8 cellular contexts compared by ENCODE assay signal in the genomic region with DNA sequence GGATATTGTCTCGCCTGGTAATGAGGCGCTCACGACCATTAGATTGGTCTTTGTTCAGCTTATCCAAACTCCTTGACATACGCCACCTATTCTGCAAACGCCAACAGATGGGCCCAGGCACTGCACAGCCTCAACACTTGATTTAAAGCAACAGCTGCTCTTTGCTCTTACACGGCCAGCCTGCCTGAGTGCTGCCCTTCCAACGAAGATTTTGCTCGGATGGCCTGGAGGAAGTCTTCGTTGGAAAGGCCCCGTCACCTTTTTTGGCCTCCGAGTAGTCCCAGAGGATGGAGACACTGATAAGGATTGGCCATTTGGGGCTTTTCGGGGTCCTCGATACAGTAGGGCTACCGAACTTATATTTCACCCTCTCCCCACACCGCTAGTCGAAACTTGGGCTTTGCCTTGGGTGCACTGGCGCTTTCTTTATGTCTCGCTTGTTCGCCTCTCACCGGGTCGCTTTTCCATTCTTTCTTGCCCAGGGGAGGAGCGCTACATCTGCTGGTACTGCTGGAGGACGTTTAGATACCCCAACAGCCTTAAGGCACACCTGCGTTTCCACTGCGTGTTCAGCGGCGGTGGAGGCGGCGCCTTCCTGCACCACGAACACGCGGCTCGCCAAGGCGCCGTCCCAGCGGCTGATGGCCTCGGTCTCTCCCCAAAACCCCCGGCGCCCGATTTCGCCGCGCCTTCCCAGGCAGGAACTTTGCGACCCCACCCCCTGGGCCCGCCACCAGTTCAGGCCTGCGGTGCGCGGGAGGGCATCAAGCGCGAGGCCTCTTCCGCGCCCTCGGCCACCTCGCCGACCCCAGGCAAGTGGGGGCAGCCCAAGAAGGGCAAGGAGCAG. TPM values are rescaled to one million over a fixed set of nuclear protein-coding genes. Genes with fewer than 3 reads are reported as not detected.
DNase-seq lines count a peak whose midpoint lies in the region; ATAC-seq and TF ChIP-seq lines count a peak whose summit lies in the region.

No MANE protein-coding gene starts in this region.

- H3K4me1 ChIP-seq in parathyroid adenoma (peaks cover 2% of the 10 kb centered on the region), adrenal gland (replicated peaks in 1 of 2) (peaks cover 13 to 18% of the 10 kb centered on the region in 2 donors)

- H3K9me3 ChIP-seq in parathyroid adenoma (ENCODE audit: control insufficient read depth, low read length) (no peaks in the 10 kb centered on the region), adrenal gland (replicated peaks in 1 of 3) (no peaks in the 10 kb centered on the region)

- H3K27me3 Mint-ChIP-seq in brain: peaks cover 100% of the 10 kb centered on the region

- H3K27ac ChIP-seq in parathyroid adenoma (no peak overlapping the region), adrenal gland (no peak overlapping the region)

- H3K36me3 Mint-ChIP-seq in brain: no peaks in the 10 kb centered on the region

- no peaks in the 10 kb centered on the region for H3K79me2 ChIP-seq in parathyroid adenoma

- H2AFZ ChIP-seq in parathyroid adenoma: peak overlapping the region; percentile 72

- whole genome bisulfite sequencing in adrenal gland, 4 donors: 16 to 27% (median 21%) methylated on average over 21 to 55 of the region's 55 CpGs

- peak; percentile 9 for ATAC-seq in GM18498 (IDR thresholded peaks at IDR 0.05; ENCODE audit: unreplicated experiment)
- ATAC-seq in HG02870 (IDR thresholded peaks at IDR 0.05; ENCODE audit: unreplicated experiment): peak; percentile 8
- ATAC-seq in HG02938 (IDR thresholded peaks at IDR 0.05; ENCODE audit: unreplicated experiment): no peak

- TF ChIP-seq CTCF in brain (conservative IDR thresholded peaks at IDR 0.05) (no peak), parathyroid adenoma (IDR thresholded peaks at IDR 0.05) (no peak), adrenal gland (IDR thresholded peaks at IDR 0.05) (no peak)

- H3K27ac Mint-ChIP-seq in brain: peak overlapping the region in 1 of 5 experiments; percentile 61

- intact Hi-C loops in adrenal gland (cut with DNase I): no loop called here

- H3K36me3 ChIP-seq in parathyroid adenoma (ENCODE audit: control insufficient read depth, insufficient read depth, low read length) (no peaks in the 10 kb centered on the region), adrenal gland (replicated peaks in 1 of 2) (no peaks in the 10 kb centered on the region)

- H3K9ac ChIP-seq in parathyroid adenoma: no peak overlapping the region

- H3K4me1 Mint-ChIP-seq in brain: peaks cover 6% of the 10 kb centered on the region

- peak overlapping the region; percentile 61 for H3K4me2 ChIP-seq in parathyroid adenoma (ENCODE audit: low read length)

- H3K4me3 ChIP-seq in parathyroid adenoma (ENCODE audit: low read depth, low read length) (no peak overlapping the region), adrenal gland (peak overlapping the region in 2 of 4 donors; percentile 25 to 59)

- H3K9me3 Mint-ChIP-seq in brain: peaks cover 0 to 10% (median 3%) of the 10 kb centered on the region in 5 experiments

- peak overlapping the region in 4 of 5 experiments; percentile 22 to 78 (median 66) for H3K4me3 Mint-ChIP-seq in brain

- H3K27me3 ChIP-seq in parathyroid adenoma (ENCODE audit: control insufficient read depth, insufficient read depth, low read length) (peaks cover 13% of the 10 kb centered on the region), adrenal gland (peaks cover 91% of the 10 kb centered on the region)

- no peak for TF ChIP-seq POLR2A in adrenal gland (IDR thresholded peaks at IDR 0.05)

- no peak for DNase-seq in CD1c-positive myeloid dendritic cell (ENCODE audit: extremely low spot score)
- no peak for DNase-seq in adrenal gland
- DNase-seq in Kasumi-1 (lab: John Stamatoyannopoulos, UW): no peak

RNA-seq across cellular contexts. Expression of gene PRDM13, which starts 6.1 kb away (rescaled TPM):
- 2.5 TPM for polyA plus RNA-seq in brain (ENCODE audit: insufficient read depth, low read depth, low replicate concordance)
- not detected for total RNA-seq in adrenal gland
- not detected for polyA plus RNA-seq in adrenal gland

RNA-seq across cellular contexts. Expression of gene CCNC, which starts 44.3 kb away (rescaled TPM):
- polyA plus RNA-seq in brain (ENCODE audit: insufficient read depth, low read depth, low replicate concordance) (18.6 TPM), adrenal gland (10 to 100 TPM; 18.7 to 80.2 (median 28.5) TPM)
- total RNA-seq in adrenal gland: 10 to 100 TPM; 30.5 to 80.8 (median 54.4) TPM
